In genomic region chr15:67946701-67947100, GRCh38 we compare ENCODE assay signal across 9 cellular contexts.
DNase-seq lines count a peak whose midpoint lies in the region; ATAC-seq and TF ChIP-seq lines count a peak whose summit lies in the region.
"Had no signal": no experiment of that assay in that cellular context is flagged by ENCODE, and none has a peak within 500 bp of the region (broad histone marks: within the 10 kb centered on the region; RNA-seq: fewer than 3 reads in every experiment).

No MANE protein-coding gene starts in this region.

- ATAC-seq in left ventricle myocardium superior = no peak
- no peak for ATAC-seq in T-helper 17 cell
- peak in 1 of 2 donors; percentile 24 for ATAC-seq in lower lobe of right lung
- ATAC-seq in GM21367 (IDR thresholded peaks at IDR 0.05; ENCODE audit: unreplicated experiment) = no peak
- no peak for ATAC-seq in HG03135 (IDR thresholded peaks at IDR 0.05; ENCODE audit: unreplicated experiment)

- H3K36me3 ChIP-seq in right atrium auricular region (no peaks in the 10 kb centered on the region), lower lobe of right lung (no peaks in the 10 kb centered on the region)

- H3K36me3 Mint-ChIP-seq in T-helper 17 cell (ENCODE audit: low read depth) = no peaks in the 10 kb centered on the region

- TF ChIP-seq CTCF in right atrium auricular region (IDR thresholded peaks at IDR 0.05) = no peak
- TF ChIP-seq CTCF in lower lobe of right lung (IDR thresholded peaks at IDR 0.05) = no peak

- H3K4me1 Mint-ChIP-seq in T-helper 17 cell = peaks cover 6% of the 10 kb centered on the region

- H3K27me3 ChIP-seq in right atrium auricular region (no peaks in the 10 kb centered on the region), lower lobe of right lung (ENCODE audit: low read depth) (no peaks in the 10 kb centered on the region)

- intact Hi-C loops in left ventricle myocardium superior (cut with micrococcal nuclease) = no loop called here
- intact Hi-C loops in lower lobe of right lung (cut with DNase I) = no loop called here

- peaks cover 10% of the 10 kb centered on the region for H3K27me3 Mint-ChIP-seq in T-helper 17 cell

- H3K4me3 ChIP-seq in right atrium auricular region = no peak overlapping the region
- no peak overlapping the region for H3K4me3 ChIP-seq in lower lobe of right lung

- peak overlapping the region; percentile 57 for H3K27ac Mint-ChIP-seq in T-helper 17 cell

- H3K4me1 ChIP-seq in right atrium auricular region (peaks cover 0 to 41% of the 10 kb centered on the region in 2 donors), lower lobe of right lung (peaks cover 13% of the 10 kb centered on the region)

- DNase-seq in right atrium auricular region (ENCODE audit: low spot score) = no peak
- no peak for DNase-seq in left ventricle myocardium superior
- DNase-seq in T-helper 17 cell = no peak
- DNase-seq in lower lobe of right lung = no peak
- DNase-seq in ureter (ENCODE audit: low spot score) = peak; percentile 5
- no peak for DNase-seq in stimulated activated CD4-positive, alpha-beta T cell treated with anti-CD3 and anti-CD28 coated beads, Interleukin-2, amount 100 ng/mL, for 24 hours
- DNase-seq: activated CD4-positive, alpha-beta T cell treated with anti-CD3 and anti-CD28 coated beads for 1 hour had no signal

- peak overlapping the region; percentile 71 for H3K4me3 Mint-ChIP-seq in T-helper 17 cell

- peak overlapping the region; percentile 74 to 95 for H3K27ac ChIP-seq in right atrium auricular region
- H3K27ac ChIP-seq in lower lobe of right lung = peak overlapping the region; percentile 2

- H3K9me3 ChIP-seq in right atrium auricular region = no peaks in the 10 kb centered on the region
- H3K9me3 ChIP-seq in T-helper 17 cell (ENCODE audit: control insufficient read depth, low read length, poor library complexity, severe bottlenecking) = no peaks in the 10 kb centered on the region
- H3K9me3 ChIP-seq in lower lobe of right lung = no peaks in the 10 kb centered on the region
